9 cellular contexts compared by ENCODE assay signal in genomic region chr22:49937758-49938564, GRCh38. TPM values are rescaled to one million over a fixed set of nuclear protein-coding genes. Genes with fewer than 3 reads are reported as not detected.
DNase-seq lines count a peak whose midpoint lies in the region; TF ChIP-seq lines count a peak whose summit lies in the region.
"Had no signal": no experiment of that assay in that cellular context is flagged by ENCODE, and none has a peak within 500 bp of the region (broad histone marks: within the 10 kb centered on the region; RNA-seq: fewer than 3 reads in every experiment).

No MANE protein-coding gene starts in this region.

- H3K27ac Mint-ChIP-seq in endothelial cell (ENCODE audit: unreplicated experiment): peak overlapping the region; percentile 95

- H3K9me3 Mint-ChIP-seq in endothelial cell (ENCODE audit: unreplicated experiment): peaks cover 3% of the 10 kb centered on the region

- peak overlapping the region; percentile 59 for H3K4me3 Mint-ChIP-seq in endothelial cell (ENCODE audit: unreplicated experiment)

- H3K27ac ChIP-seq in RWPE1 (peak overlapping the region; percentile 83), temporal lobe (ENCODE audit: low read depth, low read length) (peak overlapping the region; percentile 84)

- H3K4me1 Mint-ChIP-seq in endothelial cell (ENCODE audit: unreplicated experiment): peaks cover 29% of the 10 kb centered on the region

- CTCF ChIA-PET in RWPE1 (lab: Yijun Ruan, JAX): no interaction called here

- peaks cover 4% of the 10 kb centered on the region for H3K27me3 Mint-ChIP-seq in endothelial cell (ENCODE audit: unreplicated experiment)

- POLR2A ChIA-PET in RWPE1 (lab: Yijun Ruan, JAX; ENCODE audit: low non-redundant PET): no interaction called here

- TF ChIP-seq CTCF in RWPE1 (conservative IDR thresholded peaks at IDR 0.05; ENCODE audit: low read depth): no peak
- no peak for TF ChIP-seq CTCF in endothelial cell (IDR thresholded peaks at IDR 0.05; ENCODE audit: unreplicated experiment)

- H3K36me3 Mint-ChIP-seq in endothelial cell (ENCODE audit: low read depth, unreplicated experiment): no peaks in the 10 kb centered on the region

- DNase-seq in RWPE1 (ENCODE audit: low spot score) (no peak), endothelial cell (ENCODE audit: low spot score) (peak; percentile 80), medulla oblongata (ENCODE audit: extremely low spot score) (peak; percentile 81), erythroblast (lab: John Stamatoyannopoulos, UW) (no peak)
- no peak for DNase-seq in stimulated activated naive CD4-positive, alpha-beta T cell (lab: John Stamatoyannopoulos, UW)
- DNase-seq in activated effector memory CD4-positive, alpha-beta T cell treated with anti-CD3 and anti-CD28 coated beads, Interleukin-2, amount 50 U/mL, for 16 hours: no peak
- DNase-seq: activated CD8-positive, alpha-beta memory T cell treated with anti-CD3 and anti-CD28 coated beads, Interleukin-2, amount 50 U/mL, for 48 hours; SK-N-SH had no signal

- TF ChIP-seq POLR2A in erythroblast (IDR thresholded peaks at IDR 0.05; ENCODE audit: low read length): no peak

RNA-seq across cellular contexts. Expression of gene CRELD2, which starts 19.5 kb away (rescaled TPM):
- 207 TPM for total RNA-seq in endothelial cell (ENCODE audit: unreplicated experiment)
- total RNA-seq in temporal lobe: 8.6 TPM

RNA-seq across cellular contexts. Expression of gene ALG12, which starts 19.7 kb away (rescaled TPM):
- total RNA-seq in endothelial cell (ENCODE audit: unreplicated experiment) (23.2 TPM), temporal lobe (5.4 TPM)

RNA-seq across cellular contexts. Expression of gene PIM3, which starts 22.6 kb away (rescaled TPM):
- 112 TPM for total RNA-seq in endothelial cell (ENCODE audit: unreplicated experiment)
- 8.9 TPM for total RNA-seq in temporal lobe

Comparison
In these comparisons a context has a peak if more than half of its experiments do, and no peak if none do; other contexts are left out.
1. DNase-seq: peak in endothelial cell (single experiment) and medulla oblongata (single experiment); none in RWPE1 (single experiment), stimulated activated naive CD4-positive, alpha-beta T cell (0 of 6), activated effector memory CD4-positive, alpha-beta T cell treated with anti-CD3 and anti-CD28 coated beads, Interleukin-2, amount 50 U/mL, for 16 hours (single experiment) and erythroblast (0 of 2).
2. RNA of gene CRELD2, which starts 19.5 kb away (total RNA-seq): 207 TPM in endothelial cell (single experiment); 8.6 TPM in temporal lobe (single experiment); every median in the first group is over 10 times any median in the second.
3. RNA of gene PIM3, which starts 22.6 kb away (total RNA-seq): 112 TPM in endothelial cell (single experiment); 8.9 TPM in temporal lobe (single experiment); every median in the first group is over 10 times any median in the second.